Comparison of ENCODE assay signal across 1 cellular context in the genomic region with DNA sequence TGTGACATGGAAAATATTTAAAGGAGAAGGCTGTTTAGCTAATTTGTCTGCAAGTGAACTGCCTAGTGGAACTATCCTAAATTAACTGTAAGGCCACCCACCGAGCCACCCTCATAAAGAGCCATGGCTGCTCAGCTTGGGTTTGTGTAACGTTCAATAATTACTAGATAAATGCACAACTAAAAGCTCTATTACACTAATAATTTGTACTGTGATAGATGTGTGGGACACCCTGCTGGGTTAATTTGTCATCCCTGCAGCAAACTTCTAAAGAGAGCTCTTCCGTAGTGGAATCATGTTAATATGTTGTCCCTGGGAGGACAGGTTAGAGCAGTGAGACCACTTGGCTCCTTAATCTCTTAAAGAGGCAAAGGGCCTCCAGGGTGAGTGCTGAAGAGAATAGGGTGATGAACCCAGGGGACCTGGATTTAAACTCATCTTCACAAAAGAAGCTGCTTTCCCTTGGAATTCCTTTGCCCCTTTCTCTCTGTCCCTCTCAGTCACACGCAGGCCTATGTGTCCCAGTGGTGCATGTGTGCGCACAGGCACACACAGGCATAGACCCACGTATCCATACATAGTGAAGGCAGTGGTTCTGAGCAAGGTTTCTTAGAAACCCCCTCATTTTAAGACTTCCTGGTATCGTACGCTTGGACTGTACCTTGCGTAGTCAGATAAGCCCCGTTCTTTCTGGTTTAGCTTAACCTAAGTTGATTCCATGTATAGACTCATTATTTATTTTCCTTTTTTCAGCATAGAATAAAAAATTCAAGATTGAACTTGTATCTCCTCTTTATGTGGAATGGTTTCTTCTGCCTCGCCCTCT.
TF ChIP-seq lines count a peak whose summit lies in the region.

No MANE protein-coding gene starts in this region.

TF ChIP-seq in HEK293, 187 proteins besides CTCF, POLR2A, EP300 and RAD21 (continued from another document):
- TF ChIP-seq, protein P1, sequence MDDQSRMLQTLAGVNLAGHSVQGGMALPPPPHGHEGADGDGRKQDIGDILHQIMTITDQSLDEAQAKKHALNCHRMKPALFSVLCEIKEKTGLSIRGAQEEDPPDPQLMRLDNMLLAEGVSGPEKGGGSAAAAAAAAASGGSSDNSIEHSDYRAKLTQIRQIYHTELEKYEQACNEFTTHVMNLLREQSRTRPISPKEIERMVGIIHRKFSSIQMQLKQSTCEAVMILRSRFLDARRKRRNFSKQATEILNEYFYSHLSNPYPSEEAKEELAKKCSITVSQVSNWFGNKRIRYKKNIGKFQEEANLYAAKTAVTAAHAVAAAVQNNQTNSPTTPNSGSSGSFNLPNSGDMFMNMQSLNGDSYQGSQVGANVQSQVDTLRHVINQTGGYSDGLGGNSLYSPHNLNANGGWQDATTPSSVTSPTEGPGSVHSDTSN (CRISPR knock-in tag; IDR thresholded peaks at IDR 0.05) = no peak
- TF ChIP-seq, protein P2, sequence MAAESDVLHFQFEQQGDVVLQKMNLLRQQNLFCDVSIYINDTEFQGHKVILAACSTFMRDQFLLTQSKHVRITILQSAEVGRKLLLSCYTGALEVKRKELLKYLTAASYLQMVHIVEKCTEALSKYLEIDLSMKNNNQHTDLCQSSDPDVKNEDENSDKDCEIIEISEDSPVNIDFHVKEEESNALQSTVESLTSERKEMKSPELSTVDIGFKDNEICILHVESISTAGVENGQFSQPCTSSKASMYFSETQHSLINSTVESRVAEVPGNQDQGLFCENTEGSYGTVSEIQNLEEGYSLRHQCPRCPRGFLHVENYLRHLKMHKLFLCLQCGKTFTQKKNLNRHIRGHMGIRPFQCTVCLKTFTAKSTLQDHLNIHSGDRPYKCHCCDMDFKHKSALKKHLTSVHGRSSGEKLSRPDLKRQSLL (tag by site-specific recombination; IDR thresholded peaks at IDR 0.05) = no peak
- TF ChIP-seq KLF10 (tag by site-specific recombination; IDR thresholded peaks at IDR 0.05) (no peak), MZF1 (tag by site-specific recombination; IDR thresholded peaks at IDR 0.05; ENCODE audit: borderline replicate concordance) (no peak), SCRT2 (tag by site-specific recombination; IDR thresholded peaks at IDR 0.05) (no peak), ZNF530 (tag by site-specific recombination; IDR thresholded peaks at IDR 0.05; ENCODE audit: low read depth) (no peak), ZNF350 (tag by site-specific recombination; IDR thresholded peaks at IDR 0.05) (no peak), ZNF114 (tag by site-specific recombination; IDR thresholded peaks at IDR 0.05) (no peak), ZNF266 (tag by site-specific recombination; IDR thresholded peaks at IDR 0.05; ENCODE audit: low read depth) (no peak), ZNF366 (tag by site-specific recombination; conservative IDR thresholded peaks at IDR 0.05) (no peak), REST (tag by site-specific recombination; IDR thresholded peaks at IDR 0.05) (no peak), ZNF623 (tag by site-specific recombination; IDR thresholded peaks at IDR 0.05) (no peak), ZBTB1 (tag by site-specific recombination; IDR thresholded peaks at IDR 0.05) (no peak), ZNF24 (tag by site-specific recombination; IDR thresholded peaks at IDR 0.05) (no peak), ZNF76 (tag by site-specific recombination; IDR thresholded peaks at IDR 0.05; ENCODE audit: borderline replicate concordance, low read depth) (no peak), ZNF324 (tag by site-specific recombination; IDR thresholded peaks at IDR 0.05) (no peak), ZNF274 (IDR thresholded peaks at IDR 0.05; ENCODE audit: low read length) (no peak), ZNF274 (tag by site-specific recombination; IDR thresholded peaks at IDR 0.05; ENCODE audit: borderline replicate concordance) (no peak), YY2 (tag by site-specific recombination; IDR thresholded peaks at IDR 0.05) (no peak), ZFP41 (tag by site-specific recombination; IDR thresholded peaks at IDR 0.05; ENCODE audit: borderline replicate concordance) (no peak), ZNF341 (tag by site-specific recombination; IDR thresholded peaks at IDR 0.05; ENCODE audit: low read depth) (0 out of 2 replicates have a peak, but pooled peaks have one; percentile 17), ZNF626 (tag by site-specific recombination; IDR thresholded peaks at IDR 0.05) (no peak), KLF7 (tag by site-specific recombination; IDR thresholded peaks at IDR 0.05; ENCODE audit: borderline replicate concordance) (no peak), GLI4 (tag by site-specific recombination; IDR thresholded peaks at IDR 0.05) (no peak), ZNF548 (tag by site-specific recombination; IDR thresholded peaks at IDR 0.05) (no peak), OSR2 (tag by site-specific recombination; IDR thresholded peaks at IDR 0.05) (peak; percentile 54; the same call in 1 of the 2 replicates), SALL2 (tag by site-specific recombination; IDR thresholded peaks at IDR 0.05; ENCODE audit: borderline replicate concordance) (no peak), ZNF16 (tag by site-specific recombination; IDR thresholded peaks at IDR 0.05; ENCODE audit: low read depth) (no peak), ZBTB48 (tag by site-specific recombination; IDR thresholded peaks at IDR 0.05) (no peak)
- TF ChIP-seq, protein P3, sequence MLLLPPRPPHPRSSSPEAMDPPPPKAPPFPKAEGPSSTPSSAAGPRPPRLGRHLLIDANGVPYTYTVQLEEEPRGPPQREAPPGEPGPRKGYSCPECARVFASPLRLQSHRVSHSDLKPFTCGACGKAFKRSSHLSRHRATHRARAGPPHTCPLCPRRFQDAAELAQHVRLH (tag by site-specific recombination; IDR thresholded peaks at IDR 0.05) = no peak
- TF ChIP-seq, protein P4, sequence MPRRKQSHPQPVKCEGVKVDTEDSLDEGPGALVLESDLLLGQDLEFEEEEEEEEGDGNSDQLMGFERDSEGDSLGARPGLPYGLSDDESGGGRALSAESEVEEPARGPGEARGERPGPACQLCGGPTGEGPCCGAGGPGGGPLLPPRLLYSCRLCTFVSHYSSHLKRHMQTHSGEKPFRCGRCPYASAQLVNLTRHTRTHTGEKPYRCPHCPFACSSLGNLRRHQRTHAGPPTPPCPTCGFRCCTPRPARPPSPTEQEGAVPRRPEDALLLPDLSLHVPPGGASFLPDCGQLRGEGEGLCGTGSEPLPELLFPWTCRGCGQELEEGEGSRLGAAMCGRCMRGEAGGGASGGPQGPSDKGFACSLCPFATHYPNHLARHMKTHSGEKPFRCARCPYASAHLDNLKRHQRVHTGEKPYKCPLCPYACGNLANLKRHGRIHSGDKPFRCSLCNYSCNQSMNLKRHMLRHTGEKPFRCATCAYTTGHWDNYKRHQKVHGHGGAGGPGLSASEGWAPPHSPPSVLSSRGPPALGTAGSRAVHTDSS (tag by site-specific recombination; IDR thresholded peaks at IDR 0.05) = no peak
- TF ChIP-seq, protein P5, sequence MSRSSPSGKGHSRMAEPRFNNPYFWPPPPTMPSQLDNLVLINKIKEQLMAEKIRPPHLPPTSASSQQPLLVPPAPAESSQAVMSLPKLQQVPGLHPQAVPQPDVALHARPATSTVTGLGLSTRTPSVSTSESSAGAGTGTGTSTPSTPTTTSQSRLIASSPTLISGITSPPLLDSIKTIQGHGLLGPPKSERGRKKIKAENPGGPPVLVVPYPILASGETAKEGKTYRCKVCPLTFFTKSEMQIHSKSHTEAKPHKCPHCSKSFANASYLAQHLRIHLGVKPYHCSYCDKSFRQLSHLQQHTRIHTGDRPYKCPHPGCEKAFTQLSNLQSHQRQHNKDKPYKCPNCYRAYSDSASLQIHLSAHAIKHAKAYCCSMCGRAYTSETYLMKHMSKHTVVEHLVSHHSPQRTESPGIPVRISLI (tag by site-specific recombination; IDR thresholded peaks at IDR 0.05) = no peak
- TF ChIP-seq, protein P6, sequence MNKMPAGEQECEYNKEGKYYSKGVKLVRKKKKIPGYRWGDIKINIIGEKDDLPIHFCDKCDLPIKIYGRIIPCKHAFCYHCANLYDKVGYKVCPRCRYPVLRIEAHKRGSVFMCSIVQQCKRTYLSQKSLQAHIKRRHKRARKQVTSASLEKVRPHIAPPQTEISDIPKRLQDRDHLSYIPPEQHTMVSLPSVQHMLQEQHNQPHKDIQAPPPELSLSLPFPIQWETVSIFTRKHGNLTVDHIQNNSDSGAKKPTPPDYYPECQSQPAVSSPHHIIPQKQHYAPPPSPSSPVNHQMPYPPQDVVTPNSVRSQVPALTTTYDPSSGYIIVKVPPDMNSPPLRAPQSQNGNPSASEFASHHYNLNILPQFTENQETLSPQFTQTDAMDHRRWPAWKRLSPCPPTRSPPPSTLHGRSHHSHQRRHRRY (tag by site-specific recombination; IDR thresholded peaks at IDR 0.05) = no peak
- TF ChIP-seq, protein P7, sequence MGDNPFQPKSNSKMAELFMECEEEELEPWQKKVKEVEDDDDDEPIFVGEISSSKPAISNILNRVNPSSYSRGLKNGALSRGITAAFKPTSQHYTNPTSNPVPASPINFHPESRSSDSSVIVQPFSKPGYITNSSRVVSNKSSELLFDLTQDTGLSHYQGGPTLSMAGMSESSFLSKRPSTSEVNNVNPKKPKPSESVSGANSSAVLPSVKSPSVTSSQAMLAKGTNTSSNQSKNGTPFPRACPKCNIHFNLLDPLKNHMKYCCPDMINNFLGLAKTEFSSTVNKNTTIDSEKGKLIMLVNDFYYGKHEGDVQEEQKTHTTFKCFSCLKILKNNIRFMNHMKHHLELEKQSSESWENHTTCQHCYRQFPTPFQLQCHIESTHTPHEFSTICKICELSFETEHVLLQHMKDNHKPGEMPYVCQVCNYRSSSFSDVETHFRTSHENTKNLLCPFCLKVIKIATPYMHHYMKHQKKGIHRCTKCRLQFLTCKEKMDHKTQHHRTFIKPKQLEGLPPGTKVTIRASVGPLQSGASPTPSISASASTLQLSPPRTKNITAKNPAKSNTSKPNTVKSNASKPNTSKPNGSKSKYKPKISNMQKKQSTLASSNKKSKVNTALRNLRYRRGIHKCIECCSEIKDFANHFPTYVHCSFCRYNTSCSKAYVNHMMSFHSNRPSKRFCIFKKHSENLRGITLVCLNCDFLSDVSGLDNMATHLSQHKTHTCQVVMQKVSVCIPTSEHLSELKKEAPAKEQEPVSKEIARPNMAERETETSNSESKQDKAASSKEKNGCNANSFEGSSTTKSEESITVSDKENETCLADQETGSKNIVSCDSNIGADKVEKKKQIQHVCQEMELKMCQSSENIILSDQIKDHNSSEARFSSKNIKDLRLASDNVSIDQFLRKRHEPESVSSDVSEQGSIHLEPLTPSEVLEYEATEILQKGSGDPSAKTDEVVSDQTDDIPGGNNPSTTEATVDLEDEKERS (tag by site-specific recombination; IDR thresholded peaks at IDR 0.05) = no peak
- TF ChIP-seq, protein P8, sequence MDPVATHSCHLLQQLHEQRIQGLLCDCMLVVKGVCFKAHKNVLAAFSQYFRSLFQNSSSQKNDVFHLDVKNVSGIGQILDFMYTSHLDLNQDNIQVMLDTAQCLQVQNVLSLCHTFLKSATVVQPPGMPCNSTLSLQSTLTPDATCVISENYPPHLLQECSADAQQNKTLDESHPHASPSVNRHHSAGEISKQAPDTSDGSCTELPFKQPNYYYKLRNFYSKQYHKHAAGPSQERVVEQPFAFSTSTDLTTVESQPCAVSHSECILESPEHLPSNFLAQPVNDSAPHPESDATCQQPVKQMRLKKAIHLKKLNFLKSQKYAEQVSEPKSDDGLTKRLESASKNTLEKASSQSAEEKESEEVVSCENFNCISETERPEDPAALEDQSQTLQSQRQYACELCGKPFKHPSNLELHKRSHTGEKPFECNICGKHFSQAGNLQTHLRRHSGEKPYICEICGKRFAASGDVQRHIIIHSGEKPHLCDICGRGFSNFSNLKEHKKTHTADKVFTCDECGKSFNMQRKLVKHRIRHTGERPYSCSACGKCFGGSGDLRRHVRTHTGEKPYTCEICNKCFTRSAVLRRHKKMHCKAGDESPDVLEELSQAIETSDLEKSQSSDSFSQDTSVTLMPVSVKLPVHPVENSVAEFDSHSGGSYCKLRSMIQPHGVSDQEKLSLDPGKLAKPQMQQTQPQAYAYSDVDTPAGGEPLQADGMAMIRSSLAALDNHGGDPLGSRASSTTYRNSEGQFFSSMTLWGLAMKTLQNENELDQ (tag by site-specific recombination; IDR thresholded peaks at IDR 0.05; ENCODE audit: low read depth) = no peak
- TF ChIP-seq, protein P9, sequence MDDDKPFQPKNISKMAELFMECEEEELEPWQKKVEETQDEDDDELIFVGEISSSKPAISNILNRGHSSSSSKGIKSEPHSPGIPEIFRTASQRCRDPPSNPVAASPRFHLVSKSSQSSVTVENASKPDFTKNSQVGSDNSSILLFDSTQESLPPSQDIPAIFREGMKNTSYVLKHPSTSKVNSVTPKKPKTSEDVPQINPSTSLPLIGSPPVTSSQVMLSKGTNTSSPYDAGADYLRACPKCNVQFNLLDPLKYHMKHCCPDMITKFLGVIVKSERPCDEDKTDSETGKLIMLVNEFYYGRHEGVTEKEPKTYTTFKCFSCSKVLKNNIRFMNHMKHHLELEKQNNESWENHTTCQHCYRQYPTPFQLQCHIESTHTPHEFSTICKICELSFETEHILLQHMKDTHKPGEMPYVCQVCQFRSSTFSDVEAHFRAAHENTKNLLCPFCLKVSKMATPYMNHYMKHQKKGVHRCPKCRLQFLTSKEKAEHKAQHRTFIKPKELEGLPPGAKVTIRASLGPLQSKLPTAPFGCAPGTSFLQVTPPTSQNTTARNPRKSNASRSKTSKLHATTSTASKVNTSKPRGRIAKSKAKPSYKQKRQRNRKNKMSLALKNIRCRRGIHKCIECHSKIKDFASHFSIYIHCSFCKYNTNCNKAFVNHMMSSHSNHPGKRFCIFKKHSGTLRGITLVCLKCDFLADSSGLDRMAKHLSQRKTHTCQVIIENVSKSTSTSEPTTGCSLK (tag by site-specific recombination; IDR thresholded peaks at IDR 0.05) = no peak
